ENCODE assay signal across 8 cellular contexts in the genomic region with DNA sequence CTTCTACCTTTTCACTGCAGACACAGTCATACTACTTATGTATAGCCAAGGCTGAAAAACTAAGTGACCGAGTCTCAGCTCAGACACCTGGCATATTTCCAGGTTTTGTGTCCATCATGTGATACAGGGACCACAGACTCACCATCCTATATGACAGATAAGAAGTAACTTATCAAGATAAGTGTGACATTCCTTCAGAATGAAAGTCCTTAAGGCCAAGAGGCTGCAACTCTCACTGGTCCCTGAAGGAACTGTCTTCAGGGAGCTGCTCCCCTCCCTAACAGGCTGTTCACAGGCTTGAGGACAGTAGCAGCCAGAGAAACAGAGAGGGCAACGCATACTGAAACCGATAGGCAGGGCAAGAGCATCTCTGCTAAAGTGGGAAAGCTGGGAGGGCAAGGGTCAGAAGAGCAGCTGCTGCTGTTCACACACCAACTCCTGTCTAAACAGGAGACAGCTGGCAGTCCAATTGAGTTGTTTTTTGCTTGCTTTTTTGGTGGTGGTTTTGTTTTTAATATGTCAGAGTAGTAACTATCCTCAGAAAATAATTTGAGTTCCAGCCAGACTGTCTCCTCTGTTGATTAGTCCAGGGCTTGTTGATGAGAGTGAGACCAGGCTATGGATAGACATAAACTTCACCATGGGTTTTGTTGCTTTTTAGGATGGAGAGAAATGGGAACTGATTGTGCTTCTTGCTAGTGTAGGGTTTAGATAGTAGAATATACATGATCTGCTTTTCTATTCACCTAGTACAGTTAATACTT.
DNase-seq lines count a peak whose midpoint lies in the region; ATAC-seq lines count a peak whose summit lies in the region.

No MANE protein-coding gene starts in this region.

- H3K27me3 ChIP-seq in mucosa of rectum (ENCODE audit: control insufficient read depth in 2 of 2, insufficient read depth in 2 of 2, low read length in 2 of 2), result no peaks in the 10 kb centered on the region

- H3K4me3 ChIP-seq in mucosa of rectum (ENCODE audit: low read length in 2 of 2), result no peak overlapping the region

- DNase-seq in DMS153 (lab: John Stamatoyannopoulos, UW) (peak; percentile 66), NCI-H146 (lab: John Stamatoyannopoulos, UW) (peak; percentile 77), amniotic stem cell (lab: John Stamatoyannopoulos, UW) (no peak)

- H3K9ac ChIP-seq in mucosa of rectum (ENCODE audit: low read depth in 1 of 2, low read length in 2 of 2), result peak overlapping the region in 1 of 2 donors; percentile 17

- peaks cover 6 to 13% of the 10 kb centered on the region in 2 donors for H3K4me1 ChIP-seq in mucosa of rectum (ENCODE audit: control insufficient read depth in 2 of 2, insufficient read depth in 2 of 2, low read length in 2 of 2)

- ATAC-seq in GM19452 (IDR thresholded peaks at IDR 0.05; ENCODE audit: unreplicated experiment), result peak; percentile 52
- no peak for ATAC-seq in esophagus mucosa
- ATAC-seq in HG03135 (IDR thresholded peaks at IDR 0.05; ENCODE audit: unreplicated experiment), result no peak

- H3K27ac ChIP-seq in angular gyrus (ENCODE audit: low read depth, low read length) (peak overlapping the region; percentile 83), mucosa of rectum (ENCODE audit: low read depth in 2 of 2, low read length in 2 of 2) (peak overlapping the region; percentile 0 to 19)

- no peaks in the 10 kb centered on the region for H3K36me3 ChIP-seq in mucosa of rectum (ENCODE audit: control insufficient read depth in 2 of 2, insufficient read depth in 2 of 2, low read length in 2 of 2)

- H3K9me3 ChIP-seq in mucosa of rectum (ENCODE audit: control insufficient read depth in 2 of 2, low read length in 2 of 2), result no peaks in the 10 kb centered on the region
